8 cellular contexts compared by ENCODE assay signal in the genomic region with DNA sequence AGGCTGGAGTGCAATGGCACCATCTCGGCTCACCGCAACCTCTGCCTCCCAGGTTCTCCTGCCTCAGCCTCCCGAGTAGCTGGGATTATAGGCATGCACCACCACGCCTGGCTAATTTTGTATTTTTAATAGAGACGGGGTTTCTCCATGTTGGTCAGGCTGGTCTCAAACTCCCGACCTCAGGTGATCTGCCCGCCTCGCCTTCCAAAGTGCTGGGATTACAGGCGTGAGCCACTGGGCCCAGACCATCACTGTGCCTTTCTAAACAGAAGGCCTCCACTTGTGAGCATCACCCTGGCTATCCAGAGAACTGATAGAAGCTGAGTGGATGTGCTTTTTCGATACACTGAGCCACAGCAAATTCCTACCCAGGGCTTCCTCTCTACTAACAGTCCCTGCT. TPM values are rescaled to one million over a fixed set of nuclear protein-coding genes. Genes with fewer than 3 reads are reported as not detected.
DNase-seq lines count a peak whose midpoint lies in the region; ATAC-seq, FAIRE-seq and TF ChIP-seq lines count a peak whose summit lies in the region.
"Not testable (repeated sequence)": the region's sequence is repeated elsewhere in the genome, so short reads cannot be mapped to it uniquely, and the experiment has no call there.

No MANE protein-coding gene starts in this region.

- POLR2A ChIA-PET in A549 (lab: Yijun Ruan, JAX); IMR-90 (lab: Charles Lee; ENCODE audit: unreplicated experiment); activated CD4-positive, alpha-beta T cell treated with anti-CD3 and anti-CD28 coated beads, Interleukin-2, amount 10 ng/mL, durations not matched to agents 7 days and 5 days (lab: Charles Lee): not testable (repeated sequence)

- H2BK20ac ChIP-seq in IMR-90 (ENCODE audit: low read depth, low read length), result peak overlapping the region; percentile 78; the same call in 1 of the 2 replicates

- TF ChIP-seq EP300 in A549 (IDR thresholded peaks at IDR 0.05), result not testable (repeated sequence)

- DNase-seq in A549 (ENCODE audit: low read depth in 1 of 2, low spot score in 1 of 2); IMR-90; activated CD4-positive, alpha-beta T cell treated with anti-CD3 and anti-CD28 coated beads, Interleukin-2, amount 10 ng/mL, durations not matched to agents 7 days and 5 days; activated naive CD4-positive, alpha-beta T cell treated with anti-CD3 and anti-CD28 coated beads, Interleukin-2, amount 10 ng/mL, durations not matched to agents 7 days and 5 days; effector memory CD8-positive, alpha-beta T cell; osteoblast (ENCODE audit: insufficient read length, low spot score, missing footprints); thyroid gland: not testable (repeated sequence)

- H3K18ac ChIP-seq in IMR-90 (ENCODE audit: low read depth, low read length), result not testable (repeated sequence)

- peak overlapping the region; percentile 7 to 87; a peak in 3 of 6 replicates for H3K27ac ChIP-seq in A549
- not testable (repeated sequence) for H3K27ac ChIP-seq in IMR-90 (ENCODE audit: insufficient read depth, low read length)
- peak overlapping the region; percentile 29 for H3K27ac ChIP-seq in mesodermal cell (ENCODE audit: low read depth, low read length, severe bottlenecking)
- peak overlapping the region; percentile 98 for H3K27ac ChIP-seq in osteoblast (ENCODE audit: low read depth, low read length)
- peak overlapping the region; percentile 59 to 94 (median 87) for H3K27ac ChIP-seq in thyroid gland

- not testable (repeated sequence) for H3K56ac ChIP-seq in IMR-90 (ENCODE audit: extremely low read depth, insufficient read depth, low read length)

- WGBS in A549 (ENCODE audit: missing lambda C conversion rate), result 95% methylated on average over 10 of the region's 10 CpGs
- no CpG with 5 or more reads among the region's 10 CpGs for WGBS in IMR-90 (ENCODE audit: extremely low coverage in 2 of 2, insufficient read length in 1 of 2), 2 experiments
- 95 to 100% methylated on average over 4 to 5 of the region's 10 CpGs for WGBS in mesodermal cell (ENCODE audit: insufficient coverage in 2 of 2), 2 experiments
- 90 to 95% methylated on average over 10 of the region's 10 CpGs for WGBS in thyroid gland, 2 donors

- not testable (repeated sequence) for H4K5ac ChIP-seq in IMR-90 (ENCODE audit: low read depth, low read length)

- CTCF ChIA-PET in A549 (lab: Yijun Ruan, JAX), result interaction anchor here (0.6 kb wide), 1 partner anchor 56 kb away, joined by 3 read pairs; no protein-coding TSS in a partner anchor
- CTCF ChIA-PET in IMR-90 (lab: Yijun Ruan, JAX); activated CD4-positive, alpha-beta T cell treated with anti-CD3 and anti-CD28 coated beads, Interleukin-2, amount 10 ng/mL, durations not matched to agents 7 days and 5 days (lab: Charles Lee): not testable (repeated sequence)
- CTCF ChIA-PET in activated naive CD4-positive, alpha-beta T cell treated with anti-CD3 and anti-CD28 coated beads, Interleukin-2, amount 10 ng/mL, durations not matched to agents 7 days and 5 days (lab: Charles Lee), result interaction anchor here (2.8 kb wide), 1 partner anchor 25 kb away, joined by 16 read pairs; no protein-coding TSS in a partner anchor

- TF ChIP-seq CTCF in A549 (IDR thresholded peaks at IDR 0.05); IMR-90 (conservative IDR thresholded peaks at IDR 0.05; ENCODE audit: low read depth, low read length); osteoblast (IDR thresholded peaks at IDR 0.05; ENCODE audit: extremely low read depth, low read depth, low read length); thyroid gland (IDR thresholded peaks at IDR 0.05): not testable (repeated sequence)

- not testable (repeated sequence) for TF ChIP-seq RAD21 in A549 (conservative IDR thresholded peaks at IDR 0.05 in 1 of 2, IDR thresholded peaks at IDR 0.05 in 1 of 2); IMR-90 (IDR thresholded peaks at IDR 0.05; ENCODE audit: low read length)

- H3K9me1 ChIP-seq in IMR-90 (ENCODE audit: insufficient read depth, low read length), result not testable (repeated sequence)

- not testable (repeated sequence) for H3K14ac ChIP-seq in IMR-90 (replicated peaks; ENCODE audit: low read depth, low read length)

- H3K27me3 ChIP-seq in IMR-90 (ENCODE audit: control insufficient read depth, insufficient read depth, low read length); osteoblast (ENCODE audit: insufficient read depth, low read length); thyroid gland: not testable (repeated sequence)

- H3K9me3 ChIP-seq in A549; IMR-90 (ENCODE audit: control insufficient read depth, insufficient read depth, low read length); mesodermal cell (ENCODE audit: control insufficient read depth, low read length); osteoblast (ENCODE audit: low read depth, low read length); thyroid gland: not testable (repeated sequence)

- not testable (repeated sequence) for H3K4me3 Mint-ChIP-seq in activated CD4-positive, alpha-beta T cell treated with anti-CD3 and anti-CD28 coated beads, Interleukin-2, amount 10 ng/mL, durations not matched to agents 7 days and 5 days; activated naive CD4-positive, alpha-beta T cell treated with anti-CD3 and anti-CD28 coated beads, Interleukin-2, amount 10 ng/mL, durations not matched to agents 7 days and 5 days
- H3K4me3 Mint-ChIP-seq in effector memory CD8-positive, alpha-beta T cell, result peak overlapping the region in 1 of 2 donors; percentile 72

- H3K27ac Mint-ChIP-seq in activated CD4-positive, alpha-beta T cell treated with anti-CD3 and anti-CD28 coated beads, Interleukin-2, amount 10 ng/mL, durations not matched to agents 7 days and 5 days, result peak overlapping the region; percentile 31
- H3K27ac Mint-ChIP-seq in activated naive CD4-positive, alpha-beta T cell treated with anti-CD3 and anti-CD28 coated beads, Interleukin-2, amount 10 ng/mL, durations not matched to agents 7 days and 5 days, result peak overlapping the region; percentile 75
- H3K27ac Mint-ChIP-seq in effector memory CD8-positive, alpha-beta T cell, result peak overlapping the region; percentile 96 to 98

- dilution Hi-C loops in IMR-90 (cut with HindIII; ENCODE audit: low sequenced_read_pairs, unreplicated experiment), result not testable (repeated sequence)

- H3K4me1 Mint-ChIP-seq in activated CD4-positive, alpha-beta T cell treated with anti-CD3 and anti-CD28 coated beads, Interleukin-2, amount 10 ng/mL, durations not matched to agents 7 days and 5 days, result peaks cover 92% of the 10 kb centered on the region
- H3K4me1 Mint-ChIP-seq in activated naive CD4-positive, alpha-beta T cell treated with anti-CD3 and anti-CD28 coated beads, Interleukin-2, amount 10 ng/mL, durations not matched to agents 7 days and 5 days, result peaks cover 97% of the 10 kb centered on the region
- peaks cover 72 to 87% of the 10 kb centered on the region in 2 donors for H3K4me1 Mint-ChIP-seq in effector memory CD8-positive, alpha-beta T cell (ENCODE audit: low read depth in 2 of 2)

- H3K79me1 ChIP-seq in IMR-90 (ENCODE audit: low read depth in 1 of 2, low read length in 2 of 2), result not testable (repeated sequence)

- ATAC-seq in A549; IMR-90 (ENCODE audit: low read depth); effector memory CD8-positive, alpha-beta T cell (replicated peaks): not testable (repeated sequence)

- not testable (repeated sequence) for H3K27me3 Mint-ChIP-seq in activated CD4-positive, alpha-beta T cell treated with anti-CD3 and anti-CD28 coated beads, Interleukin-2, amount 10 ng/mL, durations not matched to agents 7 days and 5 days; activated naive CD4-positive, alpha-beta T cell treated with anti-CD3 and anti-CD28 coated beads, Interleukin-2, amount 10 ng/mL, durations not matched to agents 7 days and 5 days; effector memory CD8-positive, alpha-beta T cell

- not testable (repeated sequence) for H3K36me3 Mint-ChIP-seq in activated CD4-positive, alpha-beta T cell treated with anti-CD3 and anti-CD28 coated beads, Interleukin-2, amount 10 ng/mL, durations not matched to agents 7 days and 5 days (ENCODE audit: low read depth); activated naive CD4-positive, alpha-beta T cell treated with anti-CD3 and anti-CD28 coated beads, Interleukin-2, amount 10 ng/mL, durations not matched to agents 7 days and 5 days
- H3K36me3 Mint-ChIP-seq in effector memory CD8-positive, alpha-beta T cell (ENCODE audit: insufficient read depth), result peaks cover 13% of the 10 kb centered on the region

- H4K20me1 ChIP-seq in IMR-90 (ENCODE audit: insufficient read depth, low read length); osteoblast (ENCODE audit: insufficient read depth, low read length): not testable (repeated sequence)

- peak overlapping the region; percentile 8; the same call in 1 of the 2 replicates for H3K4ac ChIP-seq in IMR-90 (ENCODE audit: low read depth, low read length)

- H3K23ac ChIP-seq in IMR-90 (ENCODE audit: low read depth, low read length), result not testable (repeated sequence)

- intact Hi-C loops in IMR-90 (cut with micrococcal nuclease); thyroid gland (cut with DNase I): not testable (repeated sequence)

- H2AFZ ChIP-seq in IMR-90 (replicated peaks; ENCODE audit: low read length, poor library complexity); osteoblast (ENCODE audit: low read length): not testable (repeated sequence)

- not testable (repeated sequence) for FAIRE-seq in A549 (lab: Jason Lieb, UNC)

- not testable (repeated sequence) for BruUV-seq in IMR-90 (replicated peaks; lab: Mats Ljungman, UMichigan)

- H3K36me3 ChIP-seq in IMR-90 (ENCODE audit: control insufficient read depth, insufficient read depth, low read length); mesodermal cell (ENCODE audit: control insufficient read depth, insufficient read depth, low read length); osteoblast (ENCODE audit: insufficient read depth, low read length); thyroid gland: not testable (repeated sequence)

- H3K4me3 ChIP-seq in A549; IMR-90 (ENCODE audit: insufficient read depth, low read depth, low read length); mesodermal cell (ENCODE audit: extremely low read depth, insufficient read depth, low read length, poor library complexity, severe bottlenecking); osteoblast (ENCODE audit: insufficient read depth, low read length); thyroid gland (replicated peaks in 1 of 3): not testable (repeated sequence)

- not testable (repeated sequence) for TF ChIP-seq POLR2A in A549 (IDR thresholded peaks at IDR 0.05; ENCODE audit: low read length); IMR-90 (IDR thresholded peaks at IDR 0.05; ENCODE audit: low read depth, low read length); thyroid gland (IDR thresholded peaks at IDR 0.05)

- peaks cover 67% of the 10 kb centered on the region for H3K4me1 ChIP-seq in A549
- H3K4me1 ChIP-seq in IMR-90 (ENCODE audit: control insufficient read depth, insufficient read depth, low read length), result peaks cover 33% of the 10 kb centered on the region
- peaks cover 77% of the 10 kb centered on the region for H3K4me1 ChIP-seq in mesodermal cell (ENCODE audit: control insufficient read depth, insufficient read depth, low read length, poor library complexity, severe bottlenecking)
- H3K4me1 ChIP-seq in osteoblast (ENCODE audit: insufficient read depth, low read length), result peaks cover 58% of the 10 kb centered on the region
- peaks cover 40 to 61% of the 10 kb centered on the region in 2 donors for H3K4me1 ChIP-seq in thyroid gland

- H2AK9ac ChIP-seq in IMR-90 (replicated peaks; ENCODE audit: low read depth, low read length, poor library complexity), result not testable (repeated sequence)

- not testable (repeated sequence) for H3K4me2 ChIP-seq in A549; IMR-90 (ENCODE audit: low read depth, low read length); osteoblast (ENCODE audit: insufficient read depth, low read length)

- H3K9ac ChIP-seq in IMR-90 (ENCODE audit: low read depth, low read length), result not testable (repeated sequence)

- H4K8ac ChIP-seq in IMR-90 (ENCODE audit: low read depth in 2 of 2, low read length in 2 of 2), result not testable (repeated sequence)

- not testable (repeated sequence) for H2BK5ac ChIP-seq in IMR-90 (ENCODE audit: low read depth, low read length, poor library complexity, severe bottlenecking)

- in situ Hi-C loops in IMR-90 (cut with MboI; ENCODE audit: low sequenced_read_pairs), result not testable (repeated sequence)

- not testable (repeated sequence) for H3K9me3 Mint-ChIP-seq in activated CD4-positive, alpha-beta T cell treated with anti-CD3 and anti-CD28 coated beads, Interleukin-2, amount 10 ng/mL, durations not matched to agents 7 days and 5 days; activated naive CD4-positive, alpha-beta T cell treated with anti-CD3 and anti-CD28 coated beads, Interleukin-2, amount 10 ng/mL, durations not matched to agents 7 days and 5 days; effector memory CD8-positive, alpha-beta T cell

- H4K91ac ChIP-seq in IMR-90 (ENCODE audit: insufficient read depth, low read depth, low read length), result not testable (repeated sequence)

- not testable (repeated sequence) for H2AK5ac ChIP-seq in IMR-90 (ENCODE audit: low read depth, low read length)

- H2BK15ac ChIP-seq in IMR-90 (ENCODE audit: low read depth, low read length), result not testable (repeated sequence)

- not testable (repeated sequence) for H3K79me2 ChIP-seq in osteoblast (ENCODE audit: insufficient read depth, low read length)

- not testable (repeated sequence) for H2BK120ac ChIP-seq in IMR-90 (ENCODE audit: low read depth, low read length)

RNA-seq across cellular contexts. Expression of a gene that starts 38.3 kb away (rescaled TPM):
- polyA plus RNA-seq in A549 (2011; rRNA removed) (115 and 130 TPM in 2 replicates), A549 (2017; fragmentation: RNase III; extraction: RNeasy Plus Mini Kit Qiagen cat#74134 plus additional on column Dnase treatment) (34.6 to 39.0 TPM (median 36.3 TPM) in 3 replicates), IMR-90 (2012; rRNA removed) (24.8 and 29.7 TPM in 2 replicates)
- 23.2 and 24.9 TPM in 2 replicates for polyA plus RNA-seq in A549 (2012; cell fraction: cytosol; rRNA removed)
- polyA plus RNA-seq in A549 (2012; cell fraction: nucleus; rRNA removed), result 20.9 and 29.1 TPM in 2 replicates
- polyA minus RNA-seq in A549 (2011; rRNA and poly(A)+ RNA removed), result 88.9 and 93.5 TPM in 2 replicates
- total RNA-seq in IMR-90 (2012; rRNA removed) (73.7 and 85.8 TPM in 2 replicates), osteoblast (91.9 and 94.9 TPM in 2 replicates), thyroid gland (10 to 100 TPM; 52.5 to 67.2 (median 64.7) TPM)
- 6.9 and 14.5 TPM in 2 replicates for polyA plus RNA-seq in IMR-90 (2012; cell fraction: cytosol; rRNA removed)
- polyA plus RNA-seq in IMR-90 (2012; cell fraction: nucleus; rRNA removed; ENCODE audit: low replicate concordance), result 24.1 and 88.2 TPM in 2 replicates
- 10 to 100 TPM; 93.8 to 99.6 TPM for total RNA-seq in activated CD4-positive, alpha-beta T cell treated with anti-CD3 and anti-CD28 coated beads, Interleukin-2, amount 10 ng/mL, durations not matched to agents 7 days and 5 days
- 60.0 TPM for polyA plus RNA-seq in mesodermal cell (2013, experiment 1 of 2)
- 56.2 TPM for polyA plus RNA-seq in mesodermal cell (2013, experiment 2 of 2)

Comparison
In these comparisons a context has a peak if more than half of its experiments do, and no peak if none do; other contexts are left out.
1. H3K27ac Mint-ChIP-seq: peak in every context shown above with its lines; median percentile 97 in effector memory CD8-positive, alpha-beta T cell; 75 in activated naive CD4-positive, alpha-beta T cell treated with anti-CD3 and anti-CD28 coated beads, Interleukin-2, amount 10 ng/mL, durations not matched to agents 7 days and 5 days; 31 in activated CD4-positive, alpha-beta T cell treated with anti-CD3 and anti-CD28 coated beads, Interleukin-2, amount 10 ng/mL, durations not matched to agents 7 days and 5 days.